In genomic region chr3:128746881-128747280, GRCh38 we compare ENCODE assay signal across 22 cellular contexts.
"Had no signal": no experiment of that assay in that cellular context is flagged by ENCODE, and none has a peak within 500 bp of the region (broad histone marks: within the 10 kb centered on the region; RNA-seq: fewer than 3 reads in every experiment).

No MANE protein-coding gene starts in this region.

- H3K27me3 ChIP-seq: MG63 had no signal

- H3K27ac ChIP-seq: RWPE1 had no signal

- ATAC-seq: Panc1, PC-3 had no signal

- DNase-seq: IMR-90, Karpas-422, KG1, MG63, NCI-H1092, NCI-H1105 treated with DMSO at 0.1 percent for 48 hours, NCI-H1417 treated with DMSO at 0.1 percent for 48 hours, NCI-H146, NCI-H1694 treated with DMSO at 0.1 percent for 48 hours, NCI-H1930, NCI-H2081, NCI-H2107, NCI-H2227 treated with DMSO at 0.1 percent for 48 hours, NCI-H524 treated with DMSO at 0.1 percent for 48 hours, NCI-H69, NCI-H774, PC-3, SHP77, SK-N-SH, SW 1271 had no signal

- H3K9me3 ChIP-seq: SK-N-SH had no signal

- H3K4me3 ChIP-seq: MG63 had no signal
